8 cellular contexts compared by ENCODE assay signal in the genomic region with DNA sequence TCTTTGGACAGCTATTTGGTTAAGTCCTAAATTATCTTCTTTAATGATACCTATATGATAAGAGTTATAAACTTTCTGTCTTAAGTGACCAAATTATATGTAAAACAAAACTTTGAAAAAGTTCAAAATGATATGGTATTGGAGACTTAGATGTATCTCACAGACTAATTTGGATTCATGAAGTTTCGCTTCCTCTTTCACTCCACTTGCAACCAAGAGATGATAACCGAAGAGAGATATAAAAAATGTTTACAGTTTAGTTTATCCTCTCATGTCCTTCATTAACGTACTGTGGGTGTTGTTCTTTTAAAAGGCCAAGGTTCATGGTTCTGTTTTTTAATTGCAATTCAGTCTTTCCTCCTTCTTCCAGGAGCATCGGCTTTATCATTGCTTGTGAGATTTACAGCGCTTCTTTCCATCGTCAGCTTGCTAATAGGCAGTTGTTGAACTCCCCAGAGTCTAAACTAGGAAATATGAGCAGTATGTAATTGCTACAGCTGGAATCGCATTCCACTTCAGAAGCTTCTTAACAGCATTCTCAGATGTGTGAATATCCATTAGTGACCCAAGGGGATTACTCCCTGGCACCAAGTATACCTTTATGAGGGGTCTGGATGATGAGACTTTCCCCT.
DNase-seq lines count a peak whose midpoint lies in the region; ATAC-seq lines count a peak whose summit lies in the region.

No MANE protein-coding gene starts in this region.

- ATAC-seq in GM18873 (IDR thresholded peaks at IDR 0.05; ENCODE audit: low FRiP score, unreplicated experiment) = peak; percentile 50
- peak; percentile 89 for ATAC-seq in HG02973 (IDR thresholded peaks at IDR 0.05; ENCODE audit: unreplicated experiment)
- ATAC-seq in HG03108 (IDR thresholded peaks at IDR 0.05; ENCODE audit: unreplicated experiment) = no peak

- in situ Hi-C loops in G401 (cut with HindIII; ENCODE audit: low sequenced_read_pairs) = no loop called here

- DNase-seq in NCI-H82 (lab: John Stamatoyannopoulos, UW) (peak; percentile 81), medulla oblongata (ENCODE audit: extremely low spot score) (peak; percentile 50), NCI-H2081 (lab: John Stamatoyannopoulos, UW) (no peak), G401 (ENCODE audit: low spot score) (no peak)
- DNase-seq in central memory CD4-positive, alpha-beta T cell = no peak

Comparison
In these comparisons a context has a peak if more than half of its experiments do, and no peak if none do; other contexts are left out.
1. DNase-seq: peak in NCI-H82 (single experiment) and medulla oblongata (single experiment); none in NCI-H2081 (0 of 2), central memory CD4-positive, alpha-beta T cell (single experiment) and G401 (single experiment).